18 cellular contexts compared by ENCODE assay signal in the genomic region with DNA sequence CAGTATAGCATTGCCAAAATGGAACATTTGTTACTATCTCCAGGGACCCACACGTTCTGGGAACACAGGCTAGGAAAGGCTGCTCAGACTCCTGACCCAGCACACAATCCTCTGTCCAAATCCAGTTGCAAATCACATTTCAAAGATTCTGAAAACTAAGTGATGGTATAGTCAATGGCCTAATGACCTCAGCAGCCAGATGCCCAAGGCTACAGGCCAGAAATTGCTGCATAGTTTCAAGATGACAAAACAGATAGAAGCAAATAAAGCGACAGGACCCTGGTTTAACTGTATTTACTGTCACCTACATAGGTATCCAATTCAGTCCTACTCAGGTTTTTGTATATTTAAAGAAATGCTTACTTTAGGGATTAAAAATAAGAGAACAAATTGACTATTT.
DNase-seq lines count a peak whose midpoint lies in the region; ATAC-seq, FAIRE-seq and TF ChIP-seq lines count a peak whose summit lies in the region.
"Had no signal": no experiment of that assay in that cellular context is flagged by ENCODE, and none has a peak within 500 bp of the region (broad histone marks: within the 10 kb centered on the region; RNA-seq: fewer than 3 reads in every experiment).

No MANE protein-coding gene starts in this region.

- no peaks in the 10 kb centered on the region for H3K36me3 Mint-ChIP-seq in CD14-positive monocyte
- H3K36me3 Mint-ChIP-seq: CD4-positive, alpha-beta memory T cell had no signal

- H3K79me2 ChIP-seq in mesendoderm (ENCODE audit: control insufficient read depth, insufficient read depth, low read length) = no peaks in the 10 kb centered on the region

- no peak overlapping the region for H3K23ac ChIP-seq in mesendoderm (ENCODE audit: low read length)

- no peak for TF ChIP-seq POLR2A in GM12892 (IDR thresholded peaks at IDR 0.05; ENCODE audit: low read depth, low read length)
- no peak for TF ChIP-seq POLR2A in right lobe of liver (IDR thresholded peaks at IDR 0.05)

- H3K27ac Mint-ChIP-seq in CD14-positive monocyte = no peak overlapping the region
- H3K27ac Mint-ChIP-seq: CD4-positive, alpha-beta memory T cell; T-helper 1 cell treated with Interleukin-12 subunit alpha and Interleukin-12 subunit beta and Interleukin-4 antibody, amounts not matched to agents 30 μg/mL and 1 μg/mL, for 36 hours had no signal

- H2BK5ac ChIP-seq in mesendoderm (ENCODE audit: low read length) = no peak overlapping the region

- H3K36me3 ChIP-seq in bronchial epithelial cell (ENCODE audit: control insufficient read depth, insufficient read depth, low read length) (no peaks in the 10 kb centered on the region), mesendoderm (ENCODE audit: control insufficient read depth, insufficient read depth, low read length) (no peaks in the 10 kb centered on the region), right lobe of liver (no peaks in the 10 kb centered on the region)
- H3K36me3 ChIP-seq: BE2C had no signal

- no peak overlapping the region for H2BK15ac ChIP-seq in mesendoderm (replicated peaks; ENCODE audit: low read depth)

- H2BK120ac ChIP-seq in mesendoderm (ENCODE audit: low read depth, low read length) = no peak overlapping the region

- H3K9ac ChIP-seq in mesendoderm (ENCODE audit: low read length) = no peak overlapping the region
- H3K9ac ChIP-seq: KMS-11 had no signal

- no peak for TF ChIP-seq CTCF in bronchial epithelial cell (IDR thresholded peaks at IDR 0.05; ENCODE audit: insufficient read depth, low read length, severe bottlenecking)
- TF ChIP-seq CTCF in right lobe of liver (IDR thresholded peaks at IDR 0.05) = no peak
- TF ChIP-seq CTCF in CD14-positive monocyte (IDR thresholded peaks at IDR 0.05) = no peak

- H3K18ac ChIP-seq in mesendoderm (ENCODE audit: low read length) = no peak overlapping the region

- H3K27me3 ChIP-seq in bronchial epithelial cell (ENCODE audit: control insufficient read depth, insufficient read depth, low read length) = no peaks in the 10 kb centered on the region
- H3K27me3 ChIP-seq in mesendoderm (ENCODE audit: insufficient read depth, low read length, poor library complexity) = no peaks in the 10 kb centered on the region
- H3K27me3 ChIP-seq in right lobe of liver = no peaks in the 10 kb centered on the region
- H3K27me3 ChIP-seq: BE2C had no signal

- H3K27me3 Mint-ChIP-seq in CD14-positive monocyte (ENCODE audit: low read depth in 3 of 3) = peaks cover 0 to 3% (median 0%) of the 10 kb centered on the region in 3 donors

- no peaks in the 10 kb centered on the region for H3K9me3 ChIP-seq in right lobe of liver
- H3K9me3 ChIP-seq: BE2C had no signal

- H3K4me1 Mint-ChIP-seq in CD14-positive monocyte = no peaks in the 10 kb centered on the region

- DNase-seq in EL (peak; percentile 1), GM12892 (ENCODE audit: insufficient read length) (no peak), bronchial epithelial cell (ENCODE audit: low read depth) (peak; percentile 13), mesendoderm (peak; percentile 64), right lobe of liver (no peak), CD14-positive monocyte (ENCODE audit: low spot score) (no peak)
- DNase-seq: BE2C; CD4-positive, alpha-beta memory T cell; DND-41; GF-D8; NCI-H1092; NCI-H187; NCI-H510A treated with DMSO at 0.1 percent for 48 hours; SIG-M5 had no signal

- intact Hi-C loops in right lobe of liver (cut with DNase I) = no loop called here
- intact Hi-C loops in CD14-positive monocyte (cut with micrococcal nuclease) = no loop called here

- H2AK5ac ChIP-seq in mesendoderm (ENCODE audit: low read length) = no peak overlapping the region

- H3K79me1 ChIP-seq in mesendoderm (ENCODE audit: low read length) = no peaks in the 10 kb centered on the region

- ATAC-seq in esophagus mucosa (no peak), right lobe of liver (no peak)

- FAIRE-seq in GM12892 (lab: Jason Lieb, UNC) (peak; percentile 17), bronchial epithelial cell (lab: Jason Lieb, UNC) (no peak)
- FAIRE-seq: D721Med had no signal

- peaks cover 2% of the 10 kb centered on the region for H3K4me1 ChIP-seq in mesendoderm (ENCODE audit: control insufficient read depth, low read depth, low read length)
- H3K4me1 ChIP-seq in right lobe of liver = no peaks in the 10 kb centered on the region
- H3K4me1 ChIP-seq: BE2C had no signal

- H4K5ac ChIP-seq in mesendoderm (ENCODE audit: low read length) = no peak overlapping the region

- no peak overlapping the region for H3K56ac ChIP-seq in mesendoderm (ENCODE audit: low read length)

- no peak overlapping the region for H3K4ac ChIP-seq in mesendoderm (ENCODE audit: low read depth, low read length)

- peaks cover 0 to 2% (median 0%) of the 10 kb centered on the region in 7 donors for H3K9me3 Mint-ChIP-seq in CD14-positive monocyte
- H3K9me3 Mint-ChIP-seq: CD4-positive, alpha-beta memory T cell; T-helper 1 cell treated with Interleukin-12 subunit alpha and Interleukin-12 subunit beta and Interleukin-4 antibody, amounts not matched to agents 30 μg/mL and 1 μg/mL, for 36 hours had no signal

- H3K4me2 ChIP-seq in mesendoderm (ENCODE audit: low read length) = no peak overlapping the region
- H3K4me2 ChIP-seq: KMS-11 had no signal

- WGBS in mesendoderm (ENCODE audit: extremely low coverage, insufficient coverage, low lambda C conversion rate) = no CpG with 5 or more reads among the region's 2 CpGs
- WGBS in right lobe of liver (ENCODE audit: insufficient coverage, low coverage, low lambda C conversion rate, missing lambda C conversion rate) = 22% methylated on average over 2 of the region's 2 CpGs

- H3K27ac ChIP-seq in mesendoderm (ENCODE audit: low read depth, low read length) (no peak overlapping the region), right lobe of liver (no peak overlapping the region)
- H3K27ac ChIP-seq: KMS-11 had no signal

- H3K4me3 Mint-ChIP-seq in CD14-positive monocyte = no peak overlapping the region
- H3K4me3 Mint-ChIP-seq: CD4-positive, alpha-beta memory T cell; T-helper 1 cell treated with Interleukin-12 subunit alpha and Interleukin-12 subunit beta and Interleukin-4 antibody, amounts not matched to agents 30 μg/mL and 1 μg/mL, for 36 hours had no signal

- H4K8ac ChIP-seq in mesendoderm (ENCODE audit: low read depth, low read length) = no peak overlapping the region

- no peak overlapping the region for H3K4me3 ChIP-seq in bronchial epithelial cell (ENCODE audit: low read depth, low read length)
- no peak overlapping the region for H3K4me3 ChIP-seq in mesendoderm (ENCODE audit: low read length)
- H3K4me3 ChIP-seq in right lobe of liver = no peak overlapping the region

Comparison
In these comparisons a context has a peak if more than half of its experiments do, and no peak if none do; other contexts are left out.
1. DNase-seq: peak in EL (single experiment), bronchial epithelial cell (single experiment) and mesendoderm (single experiment); none in GM12892 (single experiment), right lobe of liver (0 of 3) and CD14-positive monocyte (single experiment).